Comparison of ENCODE assay signal across 22 cellular contexts in the genomic region with DNA sequence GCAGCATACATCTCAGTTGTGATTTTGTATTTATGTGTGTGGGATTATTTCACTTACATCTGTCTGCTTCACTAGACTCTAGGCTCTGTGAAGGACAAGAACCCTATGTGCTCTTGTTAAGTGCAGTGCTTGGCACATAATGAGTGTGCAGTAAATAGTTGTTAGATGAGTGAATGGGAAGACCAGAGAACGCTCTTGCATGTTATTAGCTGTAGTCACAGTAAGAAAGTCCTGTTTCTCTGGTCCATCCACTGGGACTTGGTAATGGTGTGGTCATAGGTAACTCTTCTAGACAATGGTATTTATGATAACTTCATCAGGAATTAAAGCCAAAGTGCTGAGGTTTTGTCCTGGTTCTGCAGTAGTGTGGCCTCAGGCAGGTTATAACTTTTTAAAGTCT. TPM values are rescaled to one million over a fixed set of nuclear protein-coding genes. Genes with fewer than 3 reads are reported as not detected.
DNase-seq lines count a peak whose midpoint lies in the region; ATAC-seq, FAIRE-seq and TF ChIP-seq lines count a peak whose summit lies in the region.
"Had no signal": no experiment of that assay in that cellular context is flagged by ENCODE, and none has a peak within 500 bp of the region (broad histone marks: within the 10 kb centered on the region; RNA-seq: fewer than 3 reads in every experiment).

No MANE protein-coding gene starts in this region.

- intact Hi-C loops in mammary epithelial cell (cut with micrococcal nuclease) (no loop called here), MCF 10A (cut with micrococcal nuclease) (no loop called here)

- H3K4me2 ChIP-seq in mammary epithelial cell (ENCODE audit: insufficient read depth, low read depth, low read length) (peak overlapping the region; percentile 31), keratinocyte (ENCODE audit: control insufficient read depth, extremely low read depth, insufficient read depth, low read depth, low read length) (no peak overlapping the region), smooth muscle cell (no peak overlapping the region)
- H3K4me2 ChIP-seq: PC-9 had no signal

- dilution Hi-C loops in mammary epithelial cell (cut with HindIII; ENCODE audit: low sequenced_read_pairs), result no loop called here
- dilution Hi-C loops in keratinocyte (cut with MboI; ENCODE audit: extremely low pct_ligation_motif_present, low sequenced_read_pairs), result no loop called here

- in situ Hi-C loops in mammary epithelial cell (cut with MboI; ENCODE audit: low sequenced_read_pairs in 2 of 2), result no loop called here

- H2AFZ ChIP-seq in mammary epithelial cell (ENCODE audit: low read depth, low read length) (no peak overlapping the region), keratinocyte (ENCODE audit: control insufficient read depth, low read length) (no peak overlapping the region), smooth muscle cell (ENCODE audit: low read depth) (no peak overlapping the region)
- H2AFZ ChIP-seq: PC-9 had no signal

- POLR2A ChIA-PET in MCF 10A (lab: Yijun Ruan, JAX), result no interaction called here

- H3K27ac Mint-ChIP-seq in MCF 10A (ENCODE audit: low read depth, unreplicated experiment) (no peak overlapping the region), progenitor cell of endocrine pancreas (no peak overlapping the region)
- H3K27ac Mint-ChIP-seq: B cell had no signal

- H3K27me3 ChIP-seq in mammary epithelial cell (ENCODE audit: insufficient read depth, low read length), result no peaks in the 10 kb centered on the region
- no peaks in the 10 kb centered on the region for H3K27me3 ChIP-seq in keratinocyte (ENCODE audit: control insufficient read depth, extremely low read depth, insufficient read depth, low read length)
- H3K27me3 ChIP-seq in smooth muscle cell (ENCODE audit: low read depth), result no peaks in the 10 kb centered on the region

- no peaks in the 10 kb centered on the region for H3K79me2 ChIP-seq in mammary epithelial cell (ENCODE audit: insufficient read depth, low read length)
- H3K79me2 ChIP-seq in keratinocyte (ENCODE audit: control insufficient read depth, insufficient read depth, low read length), result no peaks in the 10 kb centered on the region
- no peaks in the 10 kb centered on the region for H3K79me2 ChIP-seq in smooth muscle cell (ENCODE audit: low read depth)

- TF ChIP-seq CTCF in mammary epithelial cell (conservative IDR thresholded peaks at IDR 0.05 in 1 of 2, IDR thresholded peaks at IDR 0.05 in 1 of 2; ENCODE audit: extremely low read depth in 1 of 2, insufficient read depth in 1 of 2, low read depth in 1 of 2, low read length in 2 of 2) (no peak), MCF 10A (IDR thresholded peaks at IDR 0.05; ENCODE audit: unreplicated experiment) (no peak), keratinocyte (optimal IDR thresholded peaks at IDR 0.05 in 1 of 3, IDR thresholded peaks at IDR 0.05 in 1 of 3, conservative IDR thresholded peaks at IDR 0.05 in 1 of 3; ENCODE audit: extremely low read depth in 1 of 3, insufficient read depth in 2 of 3, low read length in 3 of 3) (no peak), smooth muscle cell (IDR thresholded peaks at IDR 0.05; ENCODE audit: borderline replicate concordance, insufficient read depth, poor library complexity, severe bottlenecking) (no peak), progenitor cell of endocrine pancreas (IDR thresholded peaks at IDR 0.05; ENCODE audit: unreplicated experiment) (no peak)

- H3K9ac ChIP-seq in mammary epithelial cell (ENCODE audit: insufficient read depth, low read length) (no peak overlapping the region), keratinocyte (ENCODE audit: control insufficient read depth, extremely low read depth, insufficient read depth, low read length) (no peak overlapping the region), smooth muscle cell (ENCODE audit: low read depth) (no peak overlapping the region)

- 8% methylated on average over 1 of the region's 1 CpG for WGBS in mammary epithelial cell (ENCODE audit: low coverage, missing lambda C conversion rate)
- 45% methylated on average over 1 of the region's 1 CpG for WGBS in smooth muscle cell (ENCODE audit: low lambda C conversion rate)

- H3K9me1 ChIP-seq in keratinocyte (ENCODE audit: control insufficient read depth, extremely low read depth, insufficient read depth, low read length), result no peaks in the 10 kb centered on the region

- H4K20me1 ChIP-seq in mammary epithelial cell (ENCODE audit: insufficient read depth, low read length) (no peaks in the 10 kb centered on the region), keratinocyte (ENCODE audit: control insufficient read depth, extremely low read depth, insufficient read depth, low read length) (no peaks in the 10 kb centered on the region), smooth muscle cell (ENCODE audit: low read depth) (no peaks in the 10 kb centered on the region)

- no peaks in the 10 kb centered on the region for H3F3A ChIP-seq in smooth muscle cell (ENCODE audit: low read depth)

- H3K9me3 Mint-ChIP-seq in MCF 10A (ENCODE audit: unreplicated experiment) (no peaks in the 10 kb centered on the region), progenitor cell of endocrine pancreas (ENCODE audit: low read depth) (no peaks in the 10 kb centered on the region)

- H3K4me3 Mint-ChIP-seq in MCF 10A (ENCODE audit: unreplicated experiment) (no peak overlapping the region), progenitor cell of endocrine pancreas (ENCODE audit: low read depth) (no peak overlapping the region)
- H3K4me3 Mint-ChIP-seq: B cell had no signal

- CTCF ChIA-PET in mammary epithelial cell (lab: Charles Lee; ENCODE audit: low non-redundant PET), result no interaction called here
- CTCF ChIA-PET in MCF 10A (lab: Yijun Ruan, JAX), result interaction anchor here (1.0 kb wide), 1 partner anchor 59 kb away, joined by 3 read pairs; no protein-coding TSS in a partner anchor

- FAIRE-seq in keratinocyte (lab: Jason Lieb, UNC), result peak; percentile 41
- FAIRE-seq: H1 had no signal

- H3K4me3 ChIP-seq in mammary epithelial cell (replicated peaks in 1 of 3; ENCODE audit: insufficient read depth in 1 of 3, low read depth in 2 of 3, low read length in 3 of 3) (no peak overlapping the region), keratinocyte (ENCODE audit: control insufficient read depth in 2 of 3, extremely low read depth in 1 of 3, insufficient read depth in 2 of 3, low read depth in 1 of 3, low read length in 3 of 3) (no peak overlapping the region), smooth muscle cell (no peak overlapping the region)
- H3K4me3 ChIP-seq: PC-9 had no signal

- H3K36me3 Mint-ChIP-seq in MCF 10A (ENCODE audit: insufficient read depth, unreplicated experiment) (no peaks in the 10 kb centered on the region), progenitor cell of endocrine pancreas (ENCODE audit: insufficient read depth) (no peaks in the 10 kb centered on the region)

- H3K4me1 Mint-ChIP-seq in MCF 10A (ENCODE audit: insufficient read depth, unreplicated experiment), result peaks cover 11% of the 10 kb centered on the region
- no peaks in the 10 kb centered on the region for H3K4me1 Mint-ChIP-seq in progenitor cell of endocrine pancreas (ENCODE audit: low read depth)
- H3K4me1 Mint-ChIP-seq: B cell had no signal

- BruUV-seq in mammary epithelial cell (replicated peaks; lab: Mats Ljungman, UMichigan) (no TSS peak), MCF 10A (replicated peaks; lab: Mats Ljungman, UMichigan) (no TSS peak)

- peak; percentile 79 for DNase-seq in mammary epithelial cell
- no peak for DNase-seq in MCF 10A (ENCODE audit: unreplicated experiment)
- DNase-seq in epithelial cell of prostate (ENCODE audit: low read depth, low spot score), result peak; percentile 77
- peak; percentile 45 for DNase-seq in keratinocyte (ENCODE audit: low read depth, low spot score)
- no peak for DNase-seq in smooth muscle cell (lab: John Stamatoyannopoulos, UW; ENCODE audit: unreplicated experiment)
- DNase-seq in superior temporal gyrus (ENCODE audit: extremely low spot score), result no peak
- no peak for DNase-seq in progenitor cell of endocrine pancreas (ENCODE audit: low spot score, unreplicated experiment)
- DNase-seq: DMS 273 treated with DMSO at 0.1 percent for 48 hours, DND-41, GF-D8, KBM-7, NCI-H1417, NCI-H187, NCI-H2107, NCI-H524 had no signal

- no peak for ATAC-seq in GM18868 (IDR thresholded peaks at IDR 0.05; ENCODE audit: unreplicated experiment)

- H3K27me3 Mint-ChIP-seq in MCF 10A (ENCODE audit: insufficient read depth, unreplicated experiment) (no peaks in the 10 kb centered on the region), progenitor cell of endocrine pancreas (peaks cover 15% of the 10 kb centered on the region)

- H3K36me3 ChIP-seq in mammary epithelial cell (ENCODE audit: insufficient read depth, low read length) (no peaks in the 10 kb centered on the region), keratinocyte (ENCODE audit: control insufficient read depth in 2 of 2, extremely low read depth in 1 of 2, insufficient read depth in 2 of 2, low read length in 2 of 2) (no peaks in the 10 kb centered on the region), smooth muscle cell (ENCODE audit: low read depth) (no peaks in the 10 kb centered on the region)

- H3K27ac ChIP-seq in mammary epithelial cell (ENCODE audit: insufficient read depth, low read depth, low read length), result no peak overlapping the region
- peak overlapping the region; percentile 73 for H3K27ac ChIP-seq in epithelial cell of prostate
- no peak overlapping the region for H3K27ac ChIP-seq in keratinocyte (ENCODE audit: control insufficient read depth, insufficient read depth, low read length)
- H3K27ac ChIP-seq in smooth muscle cell (ENCODE audit: low read depth), result peak overlapping the region; percentile 74
- H3K27ac ChIP-seq: 22Rv1, PC-9, RWPE1 had no signal

- H3K9me3 ChIP-seq in mammary epithelial cell (replicated peaks; ENCODE audit: insufficient read depth, low read length), result no peaks in the 10 kb centered on the region
- H3K9me3 ChIP-seq in keratinocyte (ENCODE audit: control insufficient read depth, low read depth, low read length), result no peaks in the 10 kb centered on the region
- no peaks in the 10 kb centered on the region for H3K9me3 ChIP-seq in smooth muscle cell (replicated peaks; ENCODE audit: low read depth)

- H3K4me1 ChIP-seq in mammary epithelial cell (ENCODE audit: insufficient read depth, low read length), result peaks cover 28% of the 10 kb centered on the region
- H3K4me1 ChIP-seq in keratinocyte (ENCODE audit: control insufficient read depth, extremely low read depth, insufficient read depth, low read length), result peaks cover 30% of the 10 kb centered on the region
- H3K4me1 ChIP-seq in smooth muscle cell (ENCODE audit: low read depth), result no peaks in the 10 kb centered on the region

RNA-seq across cellular contexts. Expression of a gene that starts 1.4 kb away (rescaled TPM):
- not detected for total RNA-seq in mammary epithelial cell
- polyA plus RNA-seq in mammary epithelial cell, result 0.15 TPM
- not detected for polyA minus RNA-seq in mammary epithelial cell
- 0.09 TPM in 1 of 2 replicates, not detected in the other for total RNA-seq in MCF 10A (2022)
- polyA plus RNA-seq in keratinocyte, result 1.5 to 3.6 TPM (median 2.6 TPM) in 3 replicates
- polyA plus RNA-seq in keratinocyte (2011; ENCODE audit: low read depth), result 15.3 TPM
- polyA plus RNA-seq in keratinocyte (2011; cell fraction: cytosol; rRNA removed), result 0.58 and 1.3 TPM in 2 replicates
- 2.6 and 3.8 TPM in 2 replicates for polyA plus RNA-seq in keratinocyte (2011; cell fraction: nucleus; rRNA removed)
- polyA plus RNA-seq in keratinocyte (2012; ENCODE audit: low replicate concordance), result 0.91 and 18.3 TPM in 2 replicates
- 0.59 to 8.0 TPM (median 4.1 TPM) in 3 replicates for polyA minus RNA-seq in keratinocyte
- polyA minus RNA-seq in keratinocyte (2011; cell fraction: cytosol; rRNA and poly(A)+ RNA removed), result not detected
- 3.5 and 3.7 TPM in 2 replicates for polyA minus RNA-seq in keratinocyte (2011; cell fraction: nucleus; rRNA and poly(A)+ RNA removed)
- 0.67 and 1.5 TPM in 2 replicates for total RNA-seq in smooth muscle cell
- not detected in 2 replicates for polyA plus RNA-seq in smooth muscle cell
- not detected in 2 replicates for total RNA-seq in progenitor cell of endocrine pancreas
- total RNA-seq: B cell, H1, PC-9 had no signal
- polyA plus RNA-seq: AG04450, H1 had no signal

Comparison
In these comparisons a context has a peak if more than half of its experiments do, and no peak if none do; other contexts are left out.
1. DNase-seq: peak in mammary epithelial cell (single experiment), epithelial cell of prostate (single experiment) and keratinocyte (single experiment); none in MCF 10A (single experiment), smooth muscle cell (single experiment), superior temporal gyrus (single experiment) and progenitor cell of endocrine pancreas (single experiment).
2. H3K27ac ChIP-seq: peak in epithelial cell of prostate (single experiment) and smooth muscle cell (single experiment); none in mammary epithelial cell (single experiment) and keratinocyte (single experiment).